In the genomic region with DNA sequence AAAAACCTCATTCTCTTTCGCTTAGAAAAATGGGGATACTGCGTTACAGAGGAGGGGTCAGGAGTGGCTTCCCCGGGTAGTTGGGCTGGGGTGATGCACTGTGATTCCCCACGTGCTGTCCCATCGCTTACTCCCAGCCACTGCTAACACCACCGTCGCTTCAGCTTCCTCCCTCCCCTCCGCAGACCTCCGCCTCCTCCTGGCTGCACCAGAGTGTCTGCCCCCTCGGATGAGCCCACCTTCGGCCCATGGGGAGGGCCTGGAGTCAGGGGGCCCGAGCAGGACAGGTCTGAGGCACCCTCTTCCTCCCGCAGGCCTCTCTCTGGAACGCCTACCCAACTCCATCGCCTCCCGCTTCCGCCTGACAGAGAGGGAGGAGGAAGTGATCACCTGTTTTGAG, we compare ENCODE assay signal across 16 cellular contexts. TPM values are rescaled to one million over a fixed set of nuclear protein-coding genes. Genes with fewer than 3 reads are reported as not detected.
DNase-seq lines count a peak whose midpoint lies in the region; ATAC-seq and TF ChIP-seq lines count a peak whose summit lies in the region.
"Had no signal": no experiment of that assay in that cellular context is flagged by ENCODE, and none has a peak within 500 bp of the region (broad histone marks: within the 10 kb centered on the region; RNA-seq: fewer than 3 reads in every experiment).

No MANE protein-coding gene starts in this region.

- TF ChIP-seq CTCF in spleen (IDR thresholded peaks at IDR 0.05 in 8 of 11, conservative IDR thresholded peaks at IDR 0.05 in 3 of 11) = no peak

- H3K36me3 ChIP-seq in BLaER1 = peaks cover 83% of the 10 kb centered on the region
- H3K36me3 ChIP-seq in CD4-positive, CD25-positive, alpha-beta regulatory T cell (ENCODE audit: control insufficient read depth, insufficient read depth, low read length) = peaks cover 69% of the 10 kb centered on the region
- H3K36me3 ChIP-seq in spleen = peaks cover 0 to 74% (median 7%) of the 10 kb centered on the region in 6 donors

- no peak for DNase-seq in CD4-positive, CD25-positive, alpha-beta regulatory T cell
- DNase-seq in activated T-helper 1 cell treated with anti-CD3 and anti-CD28 coated beads, Interleukin-12 subunit alpha, Interleukin-12 subunit beta, Interleukin-2, Interleukin-4 antibody, amounts not matched to agents 30 ng/mL and 10 ng/mL and 1 ng/mL, durations not matched to agents 14 hours and 24 hours and 36 hours (ENCODE audit: low spot score) = no peak
- peak; percentile 63 for DNase-seq in spleen
- no peak for DNase-seq in OCI-M1 (lab: John Stamatoyannopoulos, UW)
- DNase-seq in iPS-NIHi11 (ENCODE audit: low spot score) = no peak
- DNase-seq: Calu3; CD4-positive, alpha-beta T cell; KBM-7; NCI-H1417; NCI-H187; NCI-H2227 treated with DMSO at 0.1 percent for 48 hours; NCI-H524; NCI-H82 had no signal

- intact Hi-C loops in activated T-helper 1 cell treated with anti-CD3 and anti-CD28 coated beads, Interleukin-12 subunit alpha, Interleukin-12 subunit beta, Interleukin-2, Interleukin-4 antibody, amounts not matched to agents 30 ng/mL and 10 ng/mL and 1 ng/mL, durations not matched to agents 14 hours and 24 hours and 36 hours (cut with micrococcal nuclease) = no loop called here
- intact Hi-C loops in spleen (cut with DNase I; ENCODE audit: low total_unique reads) = no loop called here

- H3K4me1 ChIP-seq in BLaER1 (peaks cover 99% of the 10 kb centered on the region), spleen (peaks cover 14 to 93% (median 48%) of the 10 kb centered on the region in 6 donors)
- peaks cover 12% of the 10 kb centered on the region for H3K4me1 ChIP-seq in CD4-positive, CD25-positive, alpha-beta regulatory T cell (ENCODE audit: control insufficient read depth, insufficient read depth, low read length, poor library complexity, severe bottlenecking)

- 0 out of 2 replicates have a peak overlapping the region, but pooled peaks have one; percentile 34 for H3K9ac ChIP-seq in BLaER1

- no peaks in the 10 kb centered on the region for H3K27me3 ChIP-seq in BLaER1
- H3K27me3 ChIP-seq in CD4-positive, CD25-positive, alpha-beta regulatory T cell (ENCODE audit: control insufficient read depth, insufficient read depth, low read length) = no peaks in the 10 kb centered on the region
- no peaks in the 10 kb centered on the region for H3K27me3 ChIP-seq in spleen (replicated peaks in 1 of 7)

- no peaks in the 10 kb centered on the region for H3K27me3 Mint-ChIP-seq in CD4-positive, CD25-positive, alpha-beta regulatory T cell
- H3K27me3 Mint-ChIP-seq in activated T-helper 1 cell treated with anti-CD3 and anti-CD28 coated beads, Interleukin-12 subunit alpha, Interleukin-12 subunit beta, Interleukin-2, Interleukin-4 antibody, amounts not matched to agents 30 ng/mL and 10 ng/mL and 1 ng/mL, durations not matched to agents 14 hours and 24 hours and 36 hours (ENCODE audit: insufficient read depth) = no peaks in the 10 kb centered on the region
- H3K27me3 Mint-ChIP-seq: CD4-positive, alpha-beta T cell had no signal

- peak overlapping the region; percentile 96 for H3K27ac ChIP-seq in BLaER1
- H3K27ac ChIP-seq in CD4-positive, CD25-positive, alpha-beta regulatory T cell (ENCODE audit: insufficient read depth, low read length, poor library complexity, severe bottlenecking) = no peak overlapping the region
- peak overlapping the region in 2 of 8 donors; percentile 21 to 28 for H3K27ac ChIP-seq in spleen

- TF ChIP-seq POLR2A in spleen (IDR thresholded peaks at IDR 0.05) = no peak

- no peaks in the 10 kb centered on the region for H3K9me3 Mint-ChIP-seq in CD4-positive, CD25-positive, alpha-beta regulatory T cell
- no peaks in the 10 kb centered on the region for H3K9me3 Mint-ChIP-seq in activated T-helper 1 cell treated with anti-CD3 and anti-CD28 coated beads, Interleukin-12 subunit alpha, Interleukin-12 subunit beta, Interleukin-2, Interleukin-4 antibody, amounts not matched to agents 30 ng/mL and 10 ng/mL and 1 ng/mL, durations not matched to agents 14 hours and 24 hours and 36 hours
- H3K9me3 Mint-ChIP-seq: CD4-positive, alpha-beta T cell had no signal

- H3K27ac Mint-ChIP-seq in CD4-positive, CD25-positive, alpha-beta regulatory T cell = peak overlapping the region in 2 of 3 donors; percentile 59 to 72
- H3K27ac Mint-ChIP-seq in activated T-helper 1 cell treated with anti-CD3 and anti-CD28 coated beads, Interleukin-12 subunit alpha, Interleukin-12 subunit beta, Interleukin-2, Interleukin-4 antibody, amounts not matched to agents 30 ng/mL and 10 ng/mL and 1 ng/mL, durations not matched to agents 14 hours and 24 hours and 36 hours = peak overlapping the region; percentile 24

- peaks cover 26% of the 10 kb centered on the region for H3K36me3 Mint-ChIP-seq in CD4-positive, CD25-positive, alpha-beta regulatory T cell
- H3K36me3 Mint-ChIP-seq in activated T-helper 1 cell treated with anti-CD3 and anti-CD28 coated beads, Interleukin-12 subunit alpha, Interleukin-12 subunit beta, Interleukin-2, Interleukin-4 antibody, amounts not matched to agents 30 ng/mL and 10 ng/mL and 1 ng/mL, durations not matched to agents 14 hours and 24 hours and 36 hours (ENCODE audit: low read depth) = peaks cover 45% of the 10 kb centered on the region

- H3K4me1 Mint-ChIP-seq in CD4-positive, CD25-positive, alpha-beta regulatory T cell = peaks cover 9 to 53% (median 40%) of the 10 kb centered on the region in 4 donors
- peaks cover 50% of the 10 kb centered on the region for H3K4me1 Mint-ChIP-seq in activated T-helper 1 cell treated with anti-CD3 and anti-CD28 coated beads, Interleukin-12 subunit alpha, Interleukin-12 subunit beta, Interleukin-2, Interleukin-4 antibody, amounts not matched to agents 30 ng/mL and 10 ng/mL and 1 ng/mL, durations not matched to agents 14 hours and 24 hours and 36 hours (ENCODE audit: low read depth)

- no peak overlapping the region for H3K4me3 Mint-ChIP-seq in CD4-positive, CD25-positive, alpha-beta regulatory T cell
- H3K4me3 Mint-ChIP-seq in activated T-helper 1 cell treated with anti-CD3 and anti-CD28 coated beads, Interleukin-12 subunit alpha, Interleukin-12 subunit beta, Interleukin-2, Interleukin-4 antibody, amounts not matched to agents 30 ng/mL and 10 ng/mL and 1 ng/mL, durations not matched to agents 14 hours and 24 hours and 36 hours = no peak overlapping the region
- H3K4me3 Mint-ChIP-seq: CD4-positive, alpha-beta T cell had no signal

- H4K20me1 ChIP-seq in BLaER1 = peaks cover 58% of the 10 kb centered on the region

- ATAC-seq in CD4-positive, CD25-positive, alpha-beta regulatory T cell (ENCODE audit: low read depth in 2 of 2) = no peak
- ATAC-seq in GM21529 (IDR thresholded peaks at IDR 0.05; ENCODE audit: unreplicated experiment) = no peak
- ATAC-seq: GM12878 had no signal

- no peaks in the 10 kb centered on the region for H3K9me3 ChIP-seq in BLaER1
- H3K9me3 ChIP-seq in CD4-positive, CD25-positive, alpha-beta regulatory T cell (ENCODE audit: control insufficient read depth in 2 of 2, low read length in 2 of 2) = no peaks in the 10 kb centered on the region
- H3K9me3 ChIP-seq in spleen = no peaks in the 10 kb centered on the region

- WGBS in spleen, 5 donors = 84 to 93% (median 86%) methylated on average over 17 of the region's 17 CpGs

- H3K4me3 ChIP-seq in BLaER1 (no peak overlapping the region; the same call in 1 of the 2 replicates), spleen (no peak overlapping the region)
- no peak overlapping the region for H3K4me3 ChIP-seq in CD4-positive, CD25-positive, alpha-beta regulatory T cell (ENCODE audit: low read depth, low read length)
- H3K4me3 ChIP-seq: GM12878 had no signal

- H3K4me2 ChIP-seq in BLaER1 = peak overlapping the region; percentile 90

RNA-seq across cellular contexts. Expression of a gene that starts 33.6 kb away (rescaled TPM):
- total RNA-seq in CD4-positive, CD25-positive, alpha-beta regulatory T cell = 65.0 TPM
- 10 to 100 TPM; 14.5 to 18.3 (median 16.6) TPM for polyA plus RNA-seq in CD4-positive, CD25-positive, alpha-beta regulatory T cell
- 72.5 and 77.2 TPM in 2 replicates for total RNA-seq in activated T-helper 1 cell treated with anti-CD3 and anti-CD28 coated beads, Interleukin-12 subunit alpha, Interleukin-12 subunit beta, Interleukin-2, Interleukin-4 antibody, amounts not matched to agents 30 ng/mL and 10 ng/mL and 1 ng/mL, durations not matched to agents 14 hours and 24 hours and 36 hours
- total RNA-seq in spleen = 10 to 100 TPM; 40.3 to 59.0 (median 47.6) TPM
- polyA plus RNA-seq in spleen = 10 to 100 TPM; 13.6 to 37.6 (median 17.7) TPM

RNA-seq across cellular contexts. Expression of a gene that starts 59.1 kb away (rescaled TPM):
- 36.4 TPM for total RNA-seq in CD4-positive, CD25-positive, alpha-beta regulatory T cell
- polyA plus RNA-seq in CD4-positive, CD25-positive, alpha-beta regulatory T cell = 10 to 100 TPM; 22.0 to 30.8 (median 27.0) TPM
- 48.8 and 51.0 TPM in 2 replicates for total RNA-seq in activated T-helper 1 cell treated with anti-CD3 and anti-CD28 coated beads, Interleukin-12 subunit alpha, Interleukin-12 subunit beta, Interleukin-2, Interleukin-4 antibody, amounts not matched to agents 30 ng/mL and 10 ng/mL and 1 ng/mL, durations not matched to agents 14 hours and 24 hours and 36 hours
- total RNA-seq in spleen = 100 to 1,000 TPM in 1 of 7 donors, 10 to 100 TPM in 6; 53.4 to 112 (median 70.9) TPM
- polyA plus RNA-seq in spleen = 10 to 100 TPM; 10.3 to 22.3 (median 14.0) TPM
